Comparison of ENCODE assay signal across 1 cellular context in genomic region chrX:49879656-49880277, GRCh38.
TF ChIP-seq lines count a peak whose summit lies in the region.

No MANE protein-coding gene starts in this region.

TF ChIP-seq in A549, 52 proteins besides CTCF, POLR2A, EP300 and RAD21 (continued from another document):
- TF ChIP-seq, protein P1, sequence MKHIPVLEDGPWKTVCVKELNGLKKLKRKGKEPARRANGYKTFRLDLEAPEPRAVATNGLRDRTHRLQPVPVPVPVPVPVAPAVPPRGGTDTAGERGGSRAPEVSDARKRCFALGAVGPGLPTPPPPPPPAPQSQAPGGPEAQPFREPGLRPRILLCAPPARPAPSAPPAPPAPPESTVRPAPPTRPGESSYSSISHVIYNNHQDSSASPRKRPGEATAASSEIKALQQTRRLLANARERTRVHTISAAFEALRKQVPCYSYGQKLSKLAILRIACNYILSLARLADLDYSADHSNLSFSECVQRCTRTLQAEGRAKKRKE (CRISPR knock-in tag; IDR thresholded peaks at IDR 0.05; ENCODE audit: low read depth): no peak
